ENCODE assay signal across 1 cellular context in genomic region chr2:36337354-36337753, GRCh38.
TF ChIP-seq lines count a peak whose summit lies in the region.

No MANE protein-coding gene starts in this region.

TF ChIP-seq in HCT116, 20 proteins besides CTCF, POLR2A, EP300 and RAD21 (continued from another document):
- TF ChIP-seq ZBTB33 (IDR thresholded peaks at IDR 0.05; ENCODE audit: extremely low read depth, insufficient replicate concordance, low read length) (no peak), CBX3 (IDR thresholded peaks at IDR 0.05; ENCODE audit: low read depth) (no peak), ZNF274 (IDR thresholded peaks at IDR 0.05; ENCODE audit: low read depth, low read length) (no peak), REST (IDR thresholded peaks at IDR 0.05; ENCODE audit: low read depth) (no peak), SIN3A (IDR thresholded peaks at IDR 0.05; ENCODE audit: low read depth) (no peak), FOSL1 (IDR thresholded peaks at IDR 0.05; ENCODE audit: low read depth) (no peak)
